In genomic region chr11:64489831-64490441, GRCh38 we compare ENCODE assay signal across 1 cellular context.
TF ChIP-seq lines count a peak whose summit lies in the region.

No MANE protein-coding gene starts in this region.

TF ChIP-seq in K562, 482 proteins besides CTCF, POLR2A, EP300 and RAD21 (continued from another document and continues in another):
- TF ChIP-seq RFX5 (IDR thresholded peaks at IDR 0.05; ENCODE audit: low read depth, low read length) = no peak
- TF ChIP-seq PTRF (tag; IDR thresholded peaks at IDR 0.05) = no peak
- peak; percentile 71; the same call in 1 of the 2 replicates for TF ChIP-seq ZBTB2 (IDR thresholded peaks at IDR 0.05)
- TF ChIP-seq ATF1 (CRISPR knock-in tag; IDR thresholded peaks at IDR 0.05) = no peak
- TF ChIP-seq ATF1 (tag; IDR thresholded peaks at IDR 0.05) = peak; percentile 43; the same call in 1 of the 2 replicates
- TF ChIP-seq ZC3H11A (IDR thresholded peaks at IDR 0.05; ENCODE audit: low read depth, low read length) = 0 out of 2 replicates have a peak, but pooled peaks have one; percentile 36
- peak; percentile 83 for TF ChIP-seq NFIC (IDR thresholded peaks at IDR 0.05)
- 0 out of 2 replicates have a peak, but pooled peaks have one; percentile 50 for TF ChIP-seq ZNF143 (CRISPR knock-in tag; IDR thresholded peaks at IDR 0.05)
- TF ChIP-seq ZBTB1 (CRISPR knock-in tag; IDR thresholded peaks at IDR 0.05; ENCODE audit: borderline replicate concordance, low read depth) = no peak
- peak; percentile 35; the same call in 1 of the 2 replicates for TF ChIP-seq SAFB (IDR thresholded peaks at IDR 0.05; ENCODE audit: borderline replicate concordance, low read depth, low read length)
- TF ChIP-seq, protein P1, sequence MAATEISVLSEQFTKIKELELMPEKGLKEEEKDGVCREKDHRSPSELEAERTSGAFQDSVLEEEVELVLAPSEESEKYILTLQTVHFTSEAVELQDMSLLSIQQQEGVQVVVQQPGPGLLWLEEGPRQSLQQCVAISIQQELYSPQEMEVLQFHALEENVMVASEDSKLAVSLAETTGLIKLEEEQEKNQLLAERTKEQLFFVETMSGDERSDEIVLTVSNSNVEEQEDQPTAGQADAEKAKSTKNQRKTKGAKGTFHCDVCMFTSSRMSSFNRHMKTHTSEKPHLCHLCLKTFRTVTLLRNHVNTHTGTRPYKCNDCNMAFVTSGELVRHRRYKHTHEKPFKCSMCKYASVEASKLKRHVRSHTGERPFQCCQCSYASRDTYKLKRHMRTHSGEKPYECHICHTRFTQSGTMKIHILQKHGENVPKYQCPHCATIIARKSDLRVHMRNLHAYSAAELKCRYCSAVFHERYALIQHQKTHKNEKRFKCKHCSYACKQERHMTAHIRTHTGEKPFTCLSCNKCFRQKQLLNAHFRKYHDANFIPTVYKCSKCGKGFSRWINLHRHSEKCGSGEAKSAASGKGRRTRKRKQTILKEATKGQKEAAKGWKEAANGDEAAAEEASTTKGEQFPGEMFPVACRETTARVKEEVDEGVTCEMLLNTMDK (IDR thresholded peaks at IDR 0.05; ENCODE audit: borderline replicate concordance, insufficient read depth, low read depth, low read length, poor library complexity, severe bottlenecking) = peak; percentile 42
- TF ChIP-seq CXXC5 (CRISPR knock-in tag; IDR thresholded peaks at IDR 0.05) = peak; percentile 63
- TF ChIP-seq, protein P2, sequence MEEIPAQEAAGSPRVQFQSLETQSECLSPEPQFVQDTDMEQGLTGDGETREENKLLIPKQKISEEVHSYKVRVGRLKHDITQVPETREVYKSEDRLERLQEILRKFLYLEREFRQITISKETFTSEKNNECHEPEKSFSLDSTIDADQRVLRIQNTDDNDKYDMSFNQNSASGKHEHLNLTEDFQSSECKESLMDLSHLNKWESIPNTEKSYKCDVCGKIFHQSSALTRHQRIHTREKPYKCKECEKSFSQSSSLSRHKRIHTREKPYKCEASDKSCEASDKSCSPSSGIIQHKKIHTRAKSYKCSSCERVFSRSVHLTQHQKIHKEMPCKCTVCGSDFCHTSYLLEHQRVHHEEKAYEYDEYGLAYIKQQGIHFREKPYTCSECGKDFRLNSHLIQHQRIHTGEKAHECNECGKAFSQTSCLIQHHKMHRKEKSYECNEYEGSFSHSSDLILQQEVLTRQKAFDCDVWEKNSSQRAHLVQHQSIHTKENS (CRISPR knock-in tag; IDR thresholded peaks at IDR 0.05) = no peak
- no peak for TF ChIP-seq SRSF9 (IDR thresholded peaks at IDR 0.05; ENCODE audit: borderline replicate concordance, low read depth, low read length)
- no peak for TF ChIP-seq PHF20 (IDR thresholded peaks at IDR 0.05; ENCODE audit: partially characterized antibody)
- peak; percentile 60; the same call in 1 of the 2 replicates for TF ChIP-seq ARID2 (IDR thresholded peaks at IDR 0.05)
- TF ChIP-seq BHLHE40 (IDR thresholded peaks at IDR 0.05; ENCODE audit: low read length) = 0 out of 2 replicates have a peak, but pooled peaks have one; percentile 8
- no peak for TF ChIP-seq ZNF311 (CRISPR knock-in tag; IDR thresholded peaks at IDR 0.05)
- TF ChIP-seq, protein P3, sequence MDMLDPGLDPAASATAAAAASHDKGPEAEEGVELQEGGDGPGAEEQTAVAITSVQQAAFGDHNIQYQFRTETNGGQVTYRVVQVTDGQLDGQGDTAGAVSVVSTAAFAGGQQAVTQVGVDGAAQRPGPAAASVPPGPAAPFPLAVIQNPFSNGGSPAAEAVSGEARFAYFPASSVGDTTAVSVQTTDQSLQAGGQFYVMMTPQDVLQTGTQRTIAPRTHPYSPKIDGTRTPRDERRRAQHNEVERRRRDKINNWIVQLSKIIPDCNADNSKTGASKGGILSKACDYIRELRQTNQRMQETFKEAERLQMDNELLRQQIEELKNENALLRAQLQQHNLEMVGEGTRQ (CRISPR knock-in tag; IDR thresholded peaks at IDR 0.05) = no peak
- TF ChIP-seq, protein P4, sequence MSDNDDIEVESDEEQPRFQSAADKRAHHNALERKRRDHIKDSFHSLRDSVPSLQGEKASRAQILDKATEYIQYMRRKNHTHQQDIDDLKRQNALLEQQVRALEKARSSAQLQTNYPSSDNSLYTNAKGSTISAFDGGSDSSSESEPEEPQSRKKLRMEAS (CRISPR knock-in tag; IDR thresholded peaks at IDR 0.05) = peak; percentile 90
- TF ChIP-seq CBFB (CRISPR knock-in tag; IDR thresholded peaks at IDR 0.05) = 0 out of 2 replicates have a peak, but pooled peaks have one; percentile 30
- no peak for TF ChIP-seq ETV6 (IDR thresholded peaks at IDR 0.05; ENCODE audit: borderline replicate concordance in 1 of 2, low read depth in 2 of 2, low read length in 1 of 2)
- TF ChIP-seq ETV6 (CRISPR knock-in tag; IDR thresholded peaks at IDR 0.05; ENCODE audit: borderline replicate concordance) = no peak
- peak; percentile 23; the same call in 1 of the 2 replicates for TF ChIP-seq NR2C2 (CRISPR knock-in tag; IDR thresholded peaks at IDR 0.05)
- no peak for TF ChIP-seq NR2C2 (tag; IDR thresholded peaks at IDR 0.05)
- no peak for TF ChIP-seq DDX20 (tag; IDR thresholded peaks at IDR 0.05; ENCODE audit: low read depth)
- no peak for TF ChIP-seq EWSR1 (IDR thresholded peaks at IDR 0.05; ENCODE audit: borderline replicate concordance, low read depth, partially characterized antibody)
- no peak for TF ChIP-seq SIN3B (IDR thresholded peaks at IDR 0.05; ENCODE audit: low read depth)
- no peak for TF ChIP-seq FIP1L1 (IDR thresholded peaks at IDR 0.05; ENCODE audit: low read depth, low read length, poor library complexity, severe bottlenecking)
- TF ChIP-seq, protein P5, sequence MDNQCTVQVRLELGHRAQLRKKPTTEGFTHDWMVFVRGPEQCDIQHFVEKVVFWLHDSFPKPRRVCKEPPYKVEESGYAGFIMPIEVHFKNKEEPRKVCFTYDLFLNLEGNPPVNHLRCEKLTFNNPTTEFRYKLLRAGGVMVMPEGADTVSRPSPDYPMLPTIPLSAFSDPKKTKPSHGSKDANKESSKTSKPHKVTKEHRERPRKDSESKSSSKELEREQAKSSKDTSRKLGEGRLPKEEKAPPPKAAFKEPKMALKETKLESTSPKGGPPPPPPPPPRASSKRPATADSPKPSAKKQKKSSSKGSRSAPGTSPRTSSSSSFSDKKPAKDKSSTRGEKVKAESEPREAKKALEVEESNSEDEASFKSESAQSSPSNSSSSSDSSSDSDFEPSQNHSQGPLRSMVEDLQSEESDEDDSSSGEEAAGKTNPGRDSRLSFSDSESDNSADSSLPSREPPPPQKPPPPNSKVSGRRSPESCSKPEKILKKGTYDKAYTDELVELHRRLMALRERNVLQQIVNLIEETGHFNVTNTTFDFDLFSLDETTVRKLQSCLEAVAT (IDR thresholded peaks at IDR 0.05) = no peak
- TF ChIP-seq, protein P6, sequence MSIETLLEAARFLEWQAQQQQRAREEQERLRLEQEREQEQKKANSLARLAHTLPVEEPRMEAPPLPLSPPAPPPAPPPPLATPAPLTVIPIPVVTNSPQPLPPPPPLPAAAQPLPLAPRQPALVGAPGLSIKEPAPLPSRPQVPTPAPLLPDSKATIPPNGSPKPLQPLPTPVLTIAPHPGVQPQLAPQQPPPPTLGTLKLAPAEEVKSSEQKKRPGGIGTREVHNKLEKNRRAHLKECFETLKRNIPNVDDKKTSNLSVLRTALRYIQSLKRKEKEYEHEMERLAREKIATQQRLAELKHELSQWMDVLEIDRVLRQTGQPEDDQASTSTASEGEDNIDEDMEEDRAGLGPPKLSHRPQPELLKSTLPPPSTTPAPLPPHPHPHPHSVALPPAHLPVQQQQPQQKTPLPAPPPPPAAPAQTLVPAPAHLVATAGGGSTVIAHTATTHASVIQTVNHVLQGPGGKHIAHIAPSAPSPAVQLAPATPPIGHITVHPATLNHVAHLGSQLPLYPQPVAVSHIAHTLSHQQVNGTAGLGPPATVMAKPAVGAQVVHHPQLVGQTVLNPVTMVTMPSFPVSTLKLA (conservative IDR thresholded peaks at IDR 0.05) = peak; percentile 44 to 65; a peak in 2 of 4 replicates
- peak; percentile 57; the same call in 1 of the 2 replicates for TF ChIP-seq ESRRA (IDR thresholded peaks at IDR 0.05; ENCODE audit: borderline replicate concordance, low read depth)
- no peak for TF ChIP-seq HNRNPLL (IDR thresholded peaks at IDR 0.05; ENCODE audit: low read depth, low read length, poor library complexity, severe bottlenecking)
- TF ChIP-seq, protein P7, sequence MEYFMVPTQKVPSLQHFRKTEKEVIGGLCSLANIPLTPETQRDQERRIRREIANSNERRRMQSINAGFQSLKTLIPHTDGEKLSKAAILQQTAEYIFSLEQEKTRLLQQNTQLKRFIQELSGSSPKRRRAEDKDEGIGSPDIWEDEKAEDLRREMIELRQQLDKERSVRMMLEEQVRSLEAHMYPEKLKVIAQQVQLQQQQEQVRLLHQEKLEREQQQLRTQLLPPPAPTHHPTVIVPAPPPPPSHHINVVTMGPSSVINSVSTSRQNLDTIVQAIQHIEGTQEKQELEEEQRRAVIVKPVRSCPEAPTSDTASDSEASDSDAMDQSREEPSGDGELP (CRISPR knock-in tag; IDR thresholded peaks at IDR 0.05; ENCODE audit: borderline replicate concordance) = peak; percentile 43; the same call in 1 of the 2 replicates
- TF ChIP-seq RB1 (IDR thresholded peaks at IDR 0.05; ENCODE audit: low read depth) = peak; percentile 69
- no peak for TF ChIP-seq PBX2 (CRISPR knock-in tag; IDR thresholded peaks at IDR 0.05; ENCODE audit: low read depth)
- no peak for TF ChIP-seq PBX2 (tag; conservative IDR thresholded peaks at IDR 0.05; ENCODE audit: low read depth)
- peak; percentile 59; the same call in 1 of the 2 replicates for TF ChIP-seq STAG1 (CRISPR knock-in tag; IDR thresholded peaks at IDR 0.05; ENCODE audit: borderline replicate concordance)
- TF ChIP-seq MTA3 (IDR thresholded peaks at IDR 0.05; ENCODE audit: borderline replicate concordance) = peak; percentile 46; the same call in 1 of the 2 replicates
- no peak for TF ChIP-seq ZFPM2 (CRISPR knock-in tag; IDR thresholded peaks at IDR 0.05)
- peak; percentile 84 for TF ChIP-seq USF1 (CRISPR knock-in tag; IDR thresholded peaks at IDR 0.05)
- TF ChIP-seq, protein P8, sequence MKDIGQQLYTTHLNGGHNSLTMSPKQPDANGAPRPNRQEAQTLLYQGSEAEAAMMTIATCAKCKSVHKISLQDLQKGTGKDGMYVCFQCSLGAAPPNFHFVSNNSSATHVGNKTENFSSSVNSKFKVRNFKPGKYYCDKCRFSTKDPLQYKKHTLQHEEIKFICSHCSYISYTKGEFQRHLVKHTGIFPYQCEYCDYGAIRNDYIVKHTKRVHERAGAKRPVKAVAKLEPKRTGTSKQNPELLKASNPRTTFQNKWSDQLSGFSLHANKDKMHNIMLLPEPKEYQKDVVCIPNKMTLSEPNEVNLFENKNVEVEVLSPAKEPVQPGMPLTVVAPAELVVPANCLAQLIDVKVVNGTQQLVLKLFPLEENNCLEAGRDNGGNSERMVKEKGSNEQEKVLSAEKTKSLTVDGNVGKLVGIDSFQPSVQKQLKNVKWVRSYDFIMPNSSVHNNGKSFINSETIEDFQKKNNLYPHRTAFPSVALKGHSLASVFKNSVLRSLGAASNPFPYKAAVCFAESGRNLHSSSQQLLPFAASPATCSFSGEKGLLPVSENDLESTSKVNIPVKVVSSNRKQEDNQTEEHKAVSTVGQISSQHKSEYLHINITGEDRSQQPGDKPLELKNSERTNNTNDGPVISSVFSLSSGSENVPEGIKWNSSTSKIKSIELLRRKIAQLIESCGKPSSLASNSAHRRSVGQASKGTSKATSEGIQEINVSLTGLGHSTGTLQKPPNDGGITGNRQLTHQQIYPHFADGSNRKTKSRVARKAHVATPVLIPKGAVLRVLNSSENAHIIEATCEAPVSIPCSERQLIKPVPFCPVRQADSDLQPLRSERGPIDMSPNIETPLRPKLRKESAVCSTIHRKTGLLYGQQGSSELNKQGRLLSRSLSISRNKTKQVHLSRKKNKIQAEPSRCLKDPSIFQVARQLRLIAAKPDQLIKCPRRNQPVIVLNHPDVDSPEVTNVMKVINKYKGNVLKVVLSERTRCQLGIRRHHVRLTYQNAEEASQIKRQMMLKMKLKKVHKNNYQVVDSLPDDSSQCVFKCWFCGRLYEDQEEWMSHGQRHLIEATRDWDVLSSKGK (CRISPR knock-in tag; IDR thresholded peaks at IDR 0.05) = no peak
- no peak for TF ChIP-seq DMBX1 (CRISPR knock-in tag; IDR thresholded peaks at IDR 0.05; ENCODE audit: borderline replicate concordance)
- no peak for TF ChIP-seq HCFC1 (IDR thresholded peaks at IDR 0.05; ENCODE audit: low read depth, low read length)
- no peak for TF ChIP-seq E2F4 (CRISPR knock-in tag; IDR thresholded peaks at IDR 0.05; ENCODE audit: low read depth)
